ENCODE assay signal across 11 cellular contexts in the genomic region with DNA sequence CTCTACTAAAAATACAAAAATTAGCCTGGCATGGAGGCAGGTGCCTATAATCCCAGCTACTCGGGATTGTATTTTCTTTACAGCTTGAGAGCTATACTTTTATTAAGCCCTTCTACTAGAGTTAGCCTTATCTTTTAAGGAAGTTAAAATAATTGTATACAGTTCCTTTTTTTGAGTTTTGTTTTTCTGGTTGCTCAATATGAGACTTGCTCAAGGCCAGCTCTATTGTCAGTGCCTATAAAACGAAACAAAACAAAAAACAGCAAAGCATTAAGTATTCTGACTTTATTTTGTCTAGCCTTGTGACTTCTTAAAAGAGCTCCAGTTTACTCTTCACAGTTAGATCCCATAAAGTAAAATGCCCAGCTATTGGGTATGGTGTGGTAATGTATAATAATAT. TPM values are rescaled to one million over a fixed set of nuclear protein-coding genes. Genes with fewer than 3 reads are reported as not detected.
DNase-seq lines count a peak whose midpoint lies in the region; ATAC-seq, FAIRE-seq and TF ChIP-seq lines count a peak whose summit lies in the region.
"Had no signal": no experiment of that assay in that cellular context is flagged by ENCODE, and none has a peak within 500 bp of the region (broad histone marks: within the 10 kb centered on the region; RNA-seq: fewer than 3 reads in every experiment).

No MANE protein-coding gene starts in this region.

- H3K9me3 ChIP-seq in K562 (replicated peaks; ENCODE audit: control insufficient read depth, insufficient read depth, low read depth, low read length) (no peaks in the 10 kb centered on the region), vagina (no peaks in the 10 kb centered on the region)
- H3K9me3 ChIP-seq: SK-N-SH had no signal

- H3K79me2 ChIP-seq in K562 (ENCODE audit: control insufficient read depth, insufficient read depth, low read length), result peaks cover 89% of the 10 kb centered on the region

- H3K4me3 ChIP-seq in K562 (no peak overlapping the region), vagina (no peak overlapping the region)

- CTCF ChIA-PET in K562 (lab: Yijun Ruan, JAX; ENCODE audit: low intra/inter-chr PET ratio), result no interaction called here

- POLR2A ChIA-PET in K562 (lab: Yijun Ruan, JAX), result interaction anchor here (0.6 to 1.3 kb wide), 3 partner anchors 15 to 18 kb away, joined by 3 to 5 read pairs (median 4); partner anchors contain the start of gene PKN2

- H3K4me1 ChIP-seq in K562 (replicated peaks in 1 of 2; ENCODE audit: control insufficient read depth in 2 of 2, insufficient read depth in 2 of 2, low read length in 2 of 2), result no peaks in the 10 kb centered on the region
- H3K4me1 ChIP-seq in vagina, result peaks cover 40% of the 10 kb centered on the region

- DNase-seq in Right ventricle myocardium inferior (ENCODE audit: missing footprints) (no peak), cardiac septum (ENCODE audit: low spot score) (no peak), K562 (ENCODE audit: extremely low read depth in 1 of 4, low spot score in 3 of 4) (no peak), vagina (ENCODE audit: extremely low spot score in 2 of 2) (no peak), caudate nucleus (lab: John Stamatoyannopoulos, UW) (no peak), activated gamma-delta T cell (lab: John Stamatoyannopoulos, UW) (no peak)
- DNase-seq in activated effector memory CD4-positive, alpha-beta T cell treated with anti-CD3 and anti-CD28 coated beads, Interleukin-2, amount 50 U/mL, for 16 hours, result no peak
- DNase-seq: SK-N-SH had no signal

- no peak for FAIRE-seq in K562 (lab: Jason Lieb, UNC)
- FAIRE-seq: bronchial epithelial cell had no signal

- H2AFZ ChIP-seq in K562 (ENCODE audit: low read depth, low read length), result no peak overlapping the region

- H4K20me1 ChIP-seq in K562 (replicated peaks; ENCODE audit: control insufficient read depth, insufficient read depth, low read length), result no peaks in the 10 kb centered on the region

- no peak overlapping the region for H3K27ac ChIP-seq in K562 (ENCODE audit: extremely low read depth, low read depth, low read length)
- H3K27ac ChIP-seq in vagina, result peak overlapping the region; percentile 27
- no peak overlapping the region for H3K27ac ChIP-seq in caudate nucleus (ENCODE audit: low read depth, low read length)
- H3K27ac ChIP-seq: 22Rv1 had no signal

- TF ChIP-seq EP300 in K562 (IDR thresholded peaks at IDR 0.05; ENCODE audit: low read length), result no peak

- H3K9ac ChIP-seq in K562 (ENCODE audit: insufficient read depth in 1 of 2, low read depth in 2 of 2, low read length in 2 of 2), result no peak overlapping the region
- H3K9ac ChIP-seq: SK-N-SH had no signal

- H3K9me1 ChIP-seq in K562 (ENCODE audit: control insufficient read depth, insufficient read depth, low read length), result no peaks in the 10 kb centered on the region

- H3K4me2 ChIP-seq in K562 (ENCODE audit: insufficient read depth, low read length), result no peak overlapping the region
- H3K4me2 ChIP-seq: SK-N-SH had no signal

- intact Hi-C loops in Right ventricle myocardium inferior (cut with DNase I) (no loop called here), cardiac septum (cut with DNase I) (no loop called here), K562 (cut with micrococcal nuclease) (no loop called here), vagina (cut with DNase I) (no loop called here)

- no TSS peak for BruUV-seq in K562 (replicated peaks; lab: Mats Ljungman, UMichigan)

- H3K27me3 ChIP-seq in K562 (ENCODE audit: control insufficient read depth in 2 of 2, insufficient read depth in 2 of 2, low read length in 2 of 2), result no peaks in the 10 kb centered on the region
- no peaks in the 10 kb centered on the region for H3K27me3 ChIP-seq in vagina

- WGBS in K562 (ENCODE audit: insufficient coverage, low coverage, missing lambda C conversion rate), result 72% methylated on average over 2 of the region's 2 CpGs

- TF ChIP-seq CTCF in K562 (IDR thresholded peaks at IDR 0.05 in 2 of 3, conservative IDR thresholded peaks at IDR 0.05 in 1 of 3; ENCODE audit: insufficient read depth in 2 of 3, low read depth in 1 of 3, low read length in 3 of 3) (no peak), vagina (IDR thresholded peaks at IDR 0.05) (no peak)

- TF ChIP-seq RAD21 in K562 (CRISPR knock-in tag; conservative IDR thresholded peaks at IDR 0.05 in 1 of 2, IDR thresholded peaks at IDR 0.05 in 1 of 2), result no peak

- H3K36me3 ChIP-seq in K562 (ENCODE audit: control insufficient read depth, insufficient read depth, low read length), result peaks cover 5% of the 10 kb centered on the region
- no peaks in the 10 kb centered on the region for H3K36me3 ChIP-seq in vagina

- in situ Hi-C loops in K562 (cut with MboI), result no loop called here

- TF ChIP-seq POLR2A in K562 (conservative IDR thresholded peaks at IDR 0.05) (no peak), vagina (IDR thresholded peaks at IDR 0.05) (no peak)

- ATAC-seq in Right ventricle myocardium inferior (peak; percentile 56), HG03196 (IDR thresholded peaks at IDR 0.05; ENCODE audit: unreplicated experiment) (peak; percentile 70), K562 (no peak; the same call in 2 of the 3 replicates)

TF ChIP-seq in K562, 482 proteins besides CTCF, POLR2A, EP300 and RAD21:
- TF ChIP-seq CHD2 (IDR thresholded peaks at IDR 0.05; ENCODE audit: low read depth, low read length), result no peak
- TF ChIP-seq ZNF699 (CRISPR knock-in tag; IDR thresholded peaks at IDR 0.05; ENCODE audit: insufficient replicate concordance), result no peak
- TF ChIP-seq PHB2 (IDR thresholded peaks at IDR 0.05; ENCODE audit: low read depth), result no peak
- no peak for TF ChIP-seq NRF1 (conservative IDR thresholded peaks at IDR 0.05 in 1 of 2, IDR thresholded peaks at IDR 0.05 in 1 of 2)
- no peak for TF ChIP-seq ZC3H11A (IDR thresholded peaks at IDR 0.05; ENCODE audit: low read depth, low read length)
- TF ChIP-seq SPI1 (IDR thresholded peaks at IDR 0.05; ENCODE audit: borderline replicate concordance, low read depth, low read length), result peak; percentile 42; the same call in 1 of the 2 replicates
- no peak for TF ChIP-seq PHF20 (IDR thresholded peaks at IDR 0.05; ENCODE audit: partially characterized antibody)
- TF ChIP-seq MAFG (tag; conservative IDR thresholded peaks at IDR 0.05), result no peak
- TF ChIP-seq ZNF239 (CRISPR knock-in tag; IDR thresholded peaks at IDR 0.05), result no peak
- TF ChIP-seq CEBPB (tag; IDR thresholded peaks at IDR 0.05), result peak; percentile 42; the same call in 1 of the 2 replicates
- no peak for TF ChIP-seq ZNF143 (CRISPR knock-in tag; IDR thresholded peaks at IDR 0.05)
- TF ChIP-seq HDGF (IDR thresholded peaks at IDR 0.05), result no peak
- TF ChIP-seq GTF2F1 (IDR thresholded peaks at IDR 0.05; ENCODE audit: low read depth, low read length), result no peak
- no peak for TF ChIP-seq ZSCAN29 (IDR thresholded peaks at IDR 0.05)

RNA-seq across cellular contexts. Expression of gene PKN2, which starts 17.2 kb away (rescaled TPM):
- total RNA-seq in Right ventricle myocardium inferior, result 29.7 TPM
- 27.0 TPM for total RNA-seq in cardiac septum
- 29.6 and 110 TPM in 2 replicates for total RNA-seq in K562 (2011; cell fraction: chromatin; rRNA removed; ENCODE audit: low replicate concordance)
- total RNA-seq in K562 (2011; cell fraction: nucleolus; rRNA removed), result 12.8 and 18.0 TPM in 2 replicates
- 24.9 and 32.8 TPM in 2 replicates for total RNA-seq in K562 (2011; cell fraction: nucleoplasm; rRNA removed)
- 9.9 and 11.6 TPM in 2 replicates for total RNA-seq in K562 (2014; rRNA removed)
- 22.9 and 25.4 TPM in 2 replicates for total RNA-seq in K562 (2014; rRNA removed; fragmentation: Illumina TruSeq; extraction: Trizol)
- total RNA-seq in K562 (2015; rRNA removed; fragmentation: Illumina TruSeq; extraction: Trizol), result 24.4 and 25.3 TPM in 2 replicates
- total RNA-seq in K562 (2021), result 23.5 and 23.7 TPM in 2 replicates
- polyA plus RNA-seq in K562 (2011; rRNA removed), result 19.6 and 20.0 TPM in 2 replicates
- 2.1 and 4.8 TPM in 2 replicates for polyA plus RNA-seq in K562 (2011; cell fraction: cytosol; rRNA removed)
- 26.6 and 33.3 TPM in 2 replicates for polyA plus RNA-seq in K562 (2011; cell fraction: nucleus; rRNA removed)
- polyA plus RNA-seq in K562 (2012), result 10.8 and 11.7 TPM in 2 replicates
- 16.0 and 19.2 TPM in 2 replicates for polyA plus RNA-seq in K562 (2014; fragmentation: Illumina TruSeq; extraction: Trizol)
- 1 to 10 TPM; 4.5 to 5.4 TPM for polyA plus RNA-seq in K562 (2014; fragmentation: Nextera tagmentation; extraction: Ambion mirVana)
- 12.8 and 13.2 TPM in 2 replicates for polyA plus RNA-seq in K562 (2014; rRNA removed)
- 38.5 and 48.0 TPM in 2 replicates for polyA minus RNA-seq in K562 (2011; rRNA and poly(A)+ RNA removed)
- 11.6 and 13.0 TPM in 2 replicates for polyA minus RNA-seq in K562 (2011; cell fraction: cytosol; rRNA and poly(A)+ RNA removed)
- polyA minus RNA-seq in K562 (2011; cell fraction: nucleus; rRNA and poly(A)+ RNA removed), result 26.3 and 48.3 TPM in 2 replicates
- total RNA-seq in vagina, result 38.3 TPM
